In genomic region chr4:184536881-184537248, GRCh38 we compare ENCODE assay signal across 8 cellular contexts.
DNase-seq lines count a peak whose midpoint lies in the region; ATAC-seq and TF ChIP-seq lines count a peak whose summit lies in the region.

No MANE protein-coding gene starts in this region.

- no peak for DNase-seq in cardiac muscle cell (ENCODE audit: low read depth in 1 of 2, low spot score in 1 of 2)
- DNase-seq in Right ventricle myocardium superior = no peak
- DNase-seq in amniotic epithelial cell (ENCODE audit: low read depth) = peak; percentile 57
- peak; percentile 6 for DNase-seq in kidney tubule cell (ENCODE audit: low spot score)
- DNase-seq in SK-N-DZ (ENCODE audit: low spot score) = no peak

- peak overlapping the region; percentile 78 to 99 (median 92) for H3K9ac ChIP-seq in subcutaneous abdominal adipose tissue (ENCODE audit: low read length in 5 of 5)

- no peak for TF ChIP-seq CTCF in cardiac muscle cell (IDR thresholded peaks at IDR 0.05; ENCODE audit: low read depth, low read length)

- intact Hi-C loops in Right ventricle myocardium superior (cut with DNase I) = loop anchor here (5.0 to 10.0 kb wide), 3 partner anchors 60 to 255 kb away; no protein-coding TSS in a partner anchor

- ATAC-seq in Right ventricle myocardium superior (ENCODE audit: poor library complexity) (no peak), HG03025 (IDR thresholded peaks at IDR 0.05; ENCODE audit: low FRiP score, unreplicated experiment) (no peak), HG02970 (IDR thresholded peaks at IDR 0.05; ENCODE audit: low FRiP score, unreplicated experiment) (no peak)

- H3K9me3 ChIP-seq in cardiac muscle cell (ENCODE audit: low read depth) (no peaks in the 10 kb centered on the region), subcutaneous abdominal adipose tissue (ENCODE audit: control insufficient read depth in 5 of 5, low read length in 5 of 5) (no peaks in the 10 kb centered on the region)

- peak overlapping the region; percentile 86 for H3K27ac ChIP-seq in cardiac muscle cell
- H3K27ac ChIP-seq in subcutaneous abdominal adipose tissue (ENCODE audit: low read depth, low read length) = peak overlapping the region; percentile 99

- peak overlapping the region; percentile 77 for H3K4me3 ChIP-seq in cardiac muscle cell
- H3K4me3 ChIP-seq in subcutaneous abdominal adipose tissue (ENCODE audit: low read depth in 1 of 5, low read length in 5 of 5) = peak overlapping the region; percentile 69 to 94 (median 85)

- H3K36me3 ChIP-seq in cardiac muscle cell (no peaks in the 10 kb centered on the region), subcutaneous abdominal adipose tissue (ENCODE audit: control insufficient read depth in 5 of 5, insufficient read depth in 5 of 5, low read length in 5 of 5) (no peaks in the 10 kb centered on the region)

- H3K4me1 ChIP-seq in cardiac muscle cell (ENCODE audit: low read depth) = peaks cover 11% of the 10 kb centered on the region
- peaks cover 0 to 27% (median 20%) of the 10 kb centered on the region in 5 donors for H3K4me1 ChIP-seq in subcutaneous abdominal adipose tissue (ENCODE audit: control insufficient read depth in 5 of 5, insufficient read depth in 5 of 5, low read length in 5 of 5)

- H3K27me3 ChIP-seq in cardiac muscle cell (no peaks in the 10 kb centered on the region), subcutaneous abdominal adipose tissue (ENCODE audit: control insufficient read depth in 5 of 5, insufficient read depth in 4 of 5, low read length in 5 of 5) (no peaks in the 10 kb centered on the region)

Comparison
In these comparisons a context has a peak if more than half of its experiments do, and no peak if none do; other contexts are left out.
1. DNase-seq: peak in amniotic epithelial cell (single experiment) and kidney tubule cell (single experiment); none in cardiac muscle cell (0 of 2), Right ventricle myocardium superior (single experiment) and SK-N-DZ (single experiment).